Comparison of ENCODE assay signal across 14 cellular contexts in the genomic region with DNA sequence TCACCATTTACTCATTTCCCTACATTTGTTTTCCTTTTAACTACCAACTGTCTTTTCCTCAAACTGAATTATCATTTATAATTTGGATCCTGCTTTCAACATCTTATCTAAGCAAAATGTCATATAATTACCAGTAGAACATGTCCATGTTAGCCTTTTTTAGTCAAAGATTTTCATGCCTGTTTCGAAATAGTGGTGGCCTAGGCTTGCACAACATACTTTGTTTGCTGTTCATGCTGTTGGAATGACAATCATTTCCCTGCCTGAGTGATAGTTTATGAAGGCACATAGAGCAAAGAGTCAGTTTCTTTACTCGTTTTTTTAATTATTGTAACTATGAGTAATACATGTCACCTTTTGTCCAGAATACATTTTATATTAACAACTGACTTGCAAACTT.
DNase-seq lines count a peak whose midpoint lies in the region; ATAC-seq and TF ChIP-seq lines count a peak whose summit lies in the region.
"Had no signal": no experiment of that assay in that cellular context is flagged by ENCODE, and none has a peak within 500 bp of the region (broad histone marks: within the 10 kb centered on the region; RNA-seq: fewer than 3 reads in every experiment).

No MANE protein-coding gene starts in this region.

- H3K79me2 ChIP-seq in SK-N-SH (ENCODE audit: insufficient read depth) = no peaks in the 10 kb centered on the region

- DNase-seq in GM04504 (ENCODE audit: low read depth) (peak; percentile 68), SK-N-SH (no peak), fibroblast of villous mesenchyme (ENCODE audit: low read depth) (peak; percentile 79), sciatic nerve (ENCODE audit: low spot score) (no peak), GM13976 (ENCODE audit: low spot score) (no peak), NCI-H510A (lab: John Stamatoyannopoulos, UW) (no peak)
- DNase-seq: activated CD4-positive, alpha-beta T cell treated with anti-CD3 and anti-CD28 coated beads for 48 hours; endodermal cell; NCI-H446; SJCRH30; stimulated activated CD4-positive, alpha-beta T cell treated with anti-CD3 and anti-CD28 coated beads, Interleukin-4, amount 100 ng/mL, for 24 hours; substantia nigra had no signal

- H3K27ac ChIP-seq in SK-N-SH (ENCODE audit: low read depth in 2 of 2, low read length in 1 of 2) = peak overlapping the region; percentile 28 to 60; a peak in 2 of 4 replicates
- H3K27ac ChIP-seq: SJCRH30 had no signal

- no peaks in the 10 kb centered on the region for H3K9me3 ChIP-seq in SK-N-SH
- H3K9me3 ChIP-seq: SJCRH30 had no signal

- H2AFZ ChIP-seq in SK-N-SH (ENCODE audit: low read depth) = peak overlapping the region; percentile 73

- peak; percentile 62 for ATAC-seq in sciatic nerve
- no peak for ATAC-seq in HG03460 (IDR thresholded peaks at IDR 0.05; ENCODE audit: unreplicated experiment)
- ATAC-seq in HG02852 (IDR thresholded peaks at IDR 0.05; ENCODE audit: unreplicated experiment) = no peak

- H3K9ac ChIP-seq in SK-N-SH = no peak overlapping the region

- TF ChIP-seq CTCF in SK-N-SH (IDR thresholded peaks at IDR 0.05) (no peak), fibroblast of villous mesenchyme (IDR thresholded peaks at IDR 0.05; ENCODE audit: insufficient read depth, low read depth, low read length) (no peak), GM13976 (IDR thresholded peaks at IDR 0.05; ENCODE audit: borderline replicate concordance, control extremely low read depth, extremely low read depth, insufficient read depth, missing control alignments) (no peak)

- peaks cover 5 to 10% of the 10 kb centered on the region in 2 experiments; a peak in 1 of 4 replicates for H3K4me1 ChIP-seq in SK-N-SH (ENCODE audit: control insufficient read depth in 1 of 2, insufficient read depth in 2 of 2, low read depth in 1 of 2, low read length in 1 of 2)
- H3K4me1 ChIP-seq: SJCRH30 had no signal

- TF ChIP-seq RAD21 in SK-N-SH (IDR thresholded peaks at IDR 0.05; ENCODE audit: low read length) = no peak

- CTCF ChIA-PET in SK-N-SH (lab: Yijun Ruan, JAX) = no interaction called here

- no peak overlapping the region for H3K4me2 ChIP-seq in SK-N-SH

- H3K9me2 ChIP-seq in SK-N-SH = no peaks in the 10 kb centered on the region

- H3K27me3 ChIP-seq in SK-N-SH (ENCODE audit: insufficient read depth) = no peaks in the 10 kb centered on the region
- H3K27me3 ChIP-seq: SJCRH30 had no signal

- POLR2A ChIA-PET in SK-N-SH (lab: Yijun Ruan, JAX) = no interaction called here

- intact Hi-C loops in sciatic nerve (cut with DNase I) = no loop called here

- in situ Hi-C loops in GM13976 (cut with MboI; ENCODE audit: low sequenced_read_pairs, unreplicated experiment) = no loop called here

- 30% methylated on average over 2 of the region's 2 CpGs for WGBS in SK-N-SH (ENCODE audit: low lambda C conversion rate)

- H3K4me3 ChIP-seq in SK-N-SH (ENCODE audit: low read depth in 2 of 2, low read length in 1 of 2) (no peak overlapping the region), fibroblast of villous mesenchyme (ENCODE audit: low read depth, low read length) (no peak overlapping the region)
- H3K4me3 ChIP-seq: SJCRH30 had no signal

- TF ChIP-seq EP300 in SK-N-SH (IDR thresholded peaks at IDR 0.05; ENCODE audit: borderline replicate concordance in 1 of 2, low read depth in 1 of 2, low read length in 1 of 2) = peak in 1 of 2 experiments; percentile 50; a peak in 2 of 4 replicates

- no peaks in the 10 kb centered on the region for H3F3A ChIP-seq in SK-N-SH (replicated peaks; ENCODE audit: insufficient read depth)

- no peaks in the 10 kb centered on the region for H4K20me1 ChIP-seq in SK-N-SH (ENCODE audit: insufficient read depth)

- H3K36me3 ChIP-seq in SK-N-SH (replicated peaks in 1 of 2; ENCODE audit: control insufficient read depth in 1 of 2, insufficient read depth in 2 of 2, low read length in 1 of 2) = no peaks in the 10 kb centered on the region
- H3K36me3 ChIP-seq: SJCRH30 had no signal

TF ChIP-seq in SK-N-SH, 30 proteins besides CTCF, POLR2A, EP300 and RAD21:
- TF ChIP-seq MEF2A (IDR thresholded peaks at IDR 0.05; ENCODE audit: borderline replicate concordance, low read depth) (no peak), FOSL2 (IDR thresholded peaks at IDR 0.05; ENCODE audit: borderline replicate concordance, low read depth) (peak; percentile 38; the same call in 1 of the 2 replicates)
- TF ChIP-seq, protein P1, sequence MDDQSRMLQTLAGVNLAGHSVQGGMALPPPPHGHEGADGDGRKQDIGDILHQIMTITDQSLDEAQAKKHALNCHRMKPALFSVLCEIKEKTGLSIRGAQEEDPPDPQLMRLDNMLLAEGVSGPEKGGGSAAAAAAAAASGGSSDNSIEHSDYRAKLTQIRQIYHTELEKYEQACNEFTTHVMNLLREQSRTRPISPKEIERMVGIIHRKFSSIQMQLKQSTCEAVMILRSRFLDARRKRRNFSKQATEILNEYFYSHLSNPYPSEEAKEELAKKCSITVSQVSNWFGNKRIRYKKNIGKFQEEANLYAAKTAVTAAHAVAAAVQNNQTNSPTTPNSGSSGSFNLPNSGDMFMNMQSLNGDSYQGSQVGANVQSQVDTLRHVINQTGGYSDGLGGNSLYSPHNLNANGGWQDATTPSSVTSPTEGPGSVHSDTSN (IDR thresholded peaks at IDR 0.05) = peak; percentile 53

Comparison
In these comparisons a context has a peak if more than half of its experiments do, and no peak if none do; other contexts are left out.
1. DNase-seq: peak in GM04504 (single experiment) and fibroblast of villous mesenchyme (single experiment); none in SK-N-SH (single experiment), sciatic nerve (single experiment), GM13976 (single experiment) and NCI-H510A (single experiment).